Comparison of ENCODE assay signal across 1 cellular context in the genomic region with DNA sequence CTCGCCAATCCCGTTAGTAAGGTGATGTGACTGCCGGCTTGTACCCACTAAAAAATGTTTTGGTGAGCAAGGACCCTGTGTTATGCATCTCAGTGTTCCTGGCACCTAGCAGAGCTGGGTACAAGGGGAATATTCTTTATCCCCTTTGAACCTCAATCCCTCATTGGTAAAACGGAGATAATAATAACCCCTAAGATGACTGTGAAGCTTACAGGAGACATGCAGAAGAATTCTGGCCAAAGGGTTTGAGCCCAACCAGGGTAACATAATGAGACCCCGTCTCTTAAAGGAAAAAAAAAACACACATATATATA.
TF ChIP-seq lines count a peak whose summit lies in the region.

No MANE protein-coding gene starts in this region.

TF ChIP-seq in liver, 16 proteins besides CTCF, POLR2A, EP300 and RAD21 (continued from another document):
- TF ChIP-seq, protein P1, sequence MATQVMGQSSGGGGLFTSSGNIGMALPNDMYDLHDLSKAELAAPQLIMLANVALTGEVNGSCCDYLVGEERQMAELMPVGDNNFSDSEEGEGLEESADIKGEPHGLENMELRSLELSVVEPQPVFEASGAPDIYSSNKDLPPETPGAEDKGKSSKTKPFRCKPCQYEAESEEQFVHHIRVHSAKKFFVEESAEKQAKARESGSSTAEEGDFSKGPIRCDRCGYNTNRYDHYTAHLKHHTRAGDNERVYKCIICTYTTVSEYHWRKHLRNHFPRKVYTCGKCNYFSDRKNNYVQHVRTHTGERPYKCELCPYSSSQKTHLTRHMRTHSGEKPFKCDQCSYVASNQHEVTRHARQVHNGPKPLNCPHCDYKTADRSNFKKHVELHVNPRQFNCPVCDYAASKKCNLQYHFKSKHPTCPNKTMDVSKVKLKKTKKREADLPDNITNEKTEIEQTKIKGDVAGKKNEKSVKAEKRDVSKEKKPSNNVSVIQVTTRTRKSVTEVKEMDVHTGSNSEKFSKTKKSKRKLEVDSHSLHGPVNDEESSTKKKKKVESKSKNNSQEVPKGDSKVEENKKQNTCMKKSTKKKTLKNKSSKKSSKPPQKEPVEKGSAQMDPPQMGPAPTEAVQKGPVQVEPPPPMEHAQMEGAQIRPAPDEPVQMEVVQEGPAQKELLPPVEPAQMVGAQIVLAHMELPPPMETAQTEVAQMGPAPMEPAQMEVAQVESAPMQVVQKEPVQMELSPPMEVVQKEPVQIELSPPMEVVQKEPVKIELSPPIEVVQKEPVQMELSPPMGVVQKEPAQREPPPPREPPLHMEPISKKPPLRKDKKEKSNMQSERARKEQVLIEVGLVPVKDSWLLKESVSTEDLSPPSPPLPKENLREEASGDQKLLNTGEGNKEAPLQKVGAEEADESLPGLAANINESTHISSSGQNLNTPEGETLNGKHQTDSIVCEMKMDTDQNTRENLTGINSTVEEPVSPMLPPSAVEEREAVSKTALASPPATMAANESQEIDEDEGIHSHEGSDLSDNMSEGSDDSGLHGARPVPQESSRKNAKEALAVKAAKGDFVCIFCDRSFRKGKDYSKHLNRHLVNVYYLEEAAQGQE (IDR thresholded peaks at IDR 0.05): no peak
- no peak for TF ChIP-seq RXRA (IDR thresholded peaks at IDR 0.05)
